Comparison of ENCODE assay signal across 10 cellular contexts in genomic region chr19:14997981-14998380, GRCh38. TPM values are rescaled to one million over a fixed set of nuclear protein-coding genes. Genes with fewer than 3 reads are reported as not detected.
"Had no signal": no experiment of that assay in that cellular context is flagged by ENCODE, and none has a peak within 500 bp of the region (broad histone marks: within the 10 kb centered on the region; RNA-seq: fewer than 3 reads in every experiment).

No MANE protein-coding gene starts in this region.

- H3K9me3 ChIP-seq: HAP-1 had no signal

- DNase-seq: GM23248, GOT3, H7, H9, HCEC 1CT, HFFc6 had no signal

- H3K4me3 Mint-ChIP-seq: GM23338, H9, HFFc6 had no signal

- H3K4me3 ChIP-seq: GM23248, GM23338, HAP-1 had no signal

- ATAC-seq: GM23338, HCT116 had no signal

- H3K4me1 Mint-ChIP-seq: GM23338, H9 had no signal

- H3K27ac ChIP-seq: GM23248 had no signal

- H2AFZ ChIP-seq: GM23248 had no signal

- H3K4me1 ChIP-seq: HAP-1 had no signal

- H3K36me3 ChIP-seq: HAP-1 had no signal

- H3K27ac Mint-ChIP-seq: GM23338, H9, HFFc6 had no signal

- H3K4me2 ChIP-seq: GM23338 had no signal

- H3K9ac ChIP-seq: GM23248 had no signal

RNA-seq across cellular contexts. Expression of gene SLC1A6, which starts 18.3 kb away (rescaled TPM):
- polyA plus RNA-seq: GM23248 had no signal

RNA-seq across cellular contexts. Expression of gene CASP14, which starts 51.3 kb away (rescaled TPM):
- polyA plus RNA-seq: GM23248, GM23338, H1 had no signal

RNA-seq across cellular contexts. Expression of gene OR7C2, which starts 56.7 kb away (rescaled TPM):
- polyA plus RNA-seq: GM23248, GM23338, H1 had no signal
